ENCODE assay signal across 8 cellular contexts in the genomic region with DNA sequence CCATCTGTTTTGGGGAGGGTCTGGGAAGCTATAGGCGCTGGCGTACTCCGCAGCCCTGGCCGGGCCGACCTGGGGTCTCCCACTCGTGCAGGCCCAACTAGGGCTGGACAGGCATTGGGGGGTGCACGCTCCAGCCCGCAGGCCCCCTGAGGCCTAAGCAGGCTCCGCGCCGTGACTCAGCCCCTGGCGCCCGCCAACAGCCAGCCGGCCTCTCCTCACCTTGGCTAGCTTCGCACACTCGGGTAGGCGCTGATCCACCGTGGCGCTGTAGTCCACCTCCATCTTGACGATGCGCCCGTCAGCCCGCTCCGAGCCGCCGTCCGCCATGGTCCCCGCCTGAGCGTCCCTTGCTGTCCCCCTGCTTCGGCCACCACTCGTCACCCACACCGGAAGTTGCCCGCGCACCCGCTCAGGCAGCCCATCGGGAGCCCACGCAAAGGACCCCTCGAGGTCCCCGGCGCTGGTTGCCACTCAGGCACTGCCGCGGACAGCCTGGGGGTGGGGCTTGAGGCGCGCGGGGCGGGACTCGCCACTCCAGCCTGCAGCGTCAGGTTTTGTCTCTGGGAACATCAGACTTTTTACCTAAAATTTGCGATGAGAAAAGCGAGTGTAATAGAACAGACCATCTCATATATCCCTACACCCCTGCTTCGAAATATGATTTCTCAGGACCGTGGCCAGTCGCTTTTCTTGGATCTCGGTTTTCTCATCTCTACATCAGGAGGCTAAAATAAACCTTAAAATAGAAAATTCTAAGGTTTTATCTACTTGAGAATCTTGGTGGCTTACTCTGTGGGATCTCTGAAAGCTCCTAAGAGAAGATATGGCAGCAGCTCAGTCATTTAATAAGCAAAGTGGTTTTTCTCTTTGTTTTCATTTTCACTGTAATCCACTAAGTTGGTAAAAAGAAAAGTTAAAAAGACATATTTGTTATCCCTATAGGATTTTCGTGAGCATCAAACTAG. TPM values are rescaled to one million over a fixed set of nuclear protein-coding genes. Genes with fewer than 3 reads are reported as not detected.
DNase-seq lines count a peak whose midpoint lies in the region; ATAC-seq and TF ChIP-seq lines count a peak whose summit lies in the region.

A gene (minus strand): TSS at position 385 of the 965 bp plus-strand sequence. CDS start 58 bp downstream, at position 327.

- peak within 1 kb of the TSS; percentile 95 for H3K9ac ChIP-seq in SU-DHL-6 (ENCODE audit: low read length)
- peak within 1 kb of the TSS; percentile 40 for H3K9ac ChIP-seq in parathyroid adenoma

- H3K79me2 ChIP-seq in SU-DHL-6 (ENCODE audit: insufficient read depth, low read length) = peaks cover 48% of the 10 kb centered on the region
- H3K79me2 ChIP-seq in parathyroid adenoma = peaks cover 19% of the 10 kb centered on the region

- H3K4me1 ChIP-seq in parathyroid adenoma (peaks cover 7% of the 10 kb centered on the region), tibial artery (peaks cover 0 to 46% (median 28%) of the 10 kb centered on the region in 4 donors)

- peak within 1 kb of the TSS; percentile 94 for H3K4me3 Mint-ChIP-seq in activated naive CD8-positive, alpha-beta T cell treated with anti-CD3 and anti-CD28 coated beads, Interleukin-2, amount 10 ng/mL, durations not matched to agents 7 days and 5 days

- H3K27me3 ChIP-seq in SU-DHL-6 (ENCODE audit: low read length) (no peaks in the 10 kb centered on the region), parathyroid adenoma (ENCODE audit: control insufficient read depth, insufficient read depth, low read length) (no peaks in the 10 kb centered on the region), tibial artery (no peaks in the 10 kb centered on the region)

- H3K4me2 ChIP-seq in SU-DHL-6 (ENCODE audit: low read depth, low read length, poor library complexity, severe bottlenecking) = peak within 1 kb of the TSS; percentile 88
- H3K4me2 ChIP-seq in parathyroid adenoma (ENCODE audit: low read length) = peak within 1 kb of the TSS; percentile 95

- no peaks in the 10 kb centered on the region for H3K9me3 ChIP-seq in SU-DHL-6 (ENCODE audit: insufficient read depth, low read length)
- no peaks in the 10 kb centered on the region for H3K9me3 ChIP-seq in parathyroid adenoma (ENCODE audit: control insufficient read depth, low read length)
- H3K9me3 ChIP-seq in tibial artery = no peaks in the 10 kb centered on the region

- POLR2A ChIA-PET in activated naive CD8-positive, alpha-beta T cell treated with anti-CD3 and anti-CD28 coated beads, Interleukin-2, amount 10 ng/mL, durations not matched to agents 7 days and 5 days (lab: Charles Lee) = interaction anchor here (0.5 to 2.9 kb wide), 5 partner anchors 8 to 351 kb away, joined by 4 to 14 read pairs (median 5); a partner anchor contains a TSS

- intact Hi-C loops in Right ventricle myocardium inferior (cut with DNase I) (no loop called here), tibial artery (cut with DNase I; ENCODE audit: low total_unique reads) (no loop called here)

- no peaks in the 10 kb centered on the region for H3K27me3 Mint-ChIP-seq in activated naive CD8-positive, alpha-beta T cell treated with anti-CD3 and anti-CD28 coated beads, Interleukin-2, amount 10 ng/mL, durations not matched to agents 7 days and 5 days

- DNase-seq in GM12864 (ENCODE audit: low read depth) (peak; percentile 69), NCI-H1105 treated with DMSO at 0.1 percent for 48 hours (lab: John Stamatoyannopoulos, UW) (peak; percentile 77), Right ventricle myocardium inferior (ENCODE audit: missing footprints) (peak; percentile 98), tibial artery (peak; percentile 90 to 97)
- DNase-seq in activated naive CD8-positive, alpha-beta T cell treated with anti-CD3 and anti-CD28 coated beads, Interleukin-2, amount 10 ng/mL, durations not matched to agents 7 days and 5 days = peak; percentile 98

- H3K4me1 Mint-ChIP-seq in activated naive CD8-positive, alpha-beta T cell treated with anti-CD3 and anti-CD28 coated beads, Interleukin-2, amount 10 ng/mL, durations not matched to agents 7 days and 5 days = peaks cover 34% of the 10 kb centered on the region

- no peaks in the 10 kb centered on the region for H3K9me3 Mint-ChIP-seq in activated naive CD8-positive, alpha-beta T cell treated with anti-CD3 and anti-CD28 coated beads, Interleukin-2, amount 10 ng/mL, durations not matched to agents 7 days and 5 days

- ATAC-seq in HG02623 (IDR thresholded peaks at IDR 0.05; ENCODE audit: unreplicated experiment) = peak; percentile 74
- peak; percentile 93 for ATAC-seq in activated naive CD8-positive, alpha-beta T cell treated with anti-CD3 and anti-CD28 coated beads, Interleukin-2, amount 10 ng/mL, durations not matched to agents 7 days and 5 days (ENCODE audit: low read depth)
- peak; percentile 99 for ATAC-seq in Right ventricle myocardium inferior

- H3K27ac ChIP-seq in SU-DHL-6 (ENCODE audit: low read depth, low read length) (peak within 1 kb of the TSS; percentile 48), parathyroid adenoma (peak within 1 kb of the TSS; percentile 67), tibial artery (peak within 1 kb of the TSS; percentile 89 to 96)

- no peaks in the 10 kb centered on the region for H3F3A ChIP-seq in SU-DHL-6 (ENCODE audit: insufficient read depth)

- H3K36me3 Mint-ChIP-seq in activated naive CD8-positive, alpha-beta T cell treated with anti-CD3 and anti-CD28 coated beads, Interleukin-2, amount 10 ng/mL, durations not matched to agents 7 days and 5 days = peaks cover 14% of the 10 kb centered on the region

- H4K20me1 ChIP-seq in SU-DHL-6 (ENCODE audit: low read depth, low read length) = peaks cover 4% of the 10 kb centered on the region; the same call in 1 of the 2 replicates

- H3K36me3 ChIP-seq in SU-DHL-6 (ENCODE audit: low read length) (no peaks in the 10 kb centered on the region), parathyroid adenoma (ENCODE audit: control insufficient read depth, insufficient read depth, low read length) (no peaks in the 10 kb centered on the region), tibial artery (peaks cover 0 to under 1% (median 0%) of the 10 kb centered on the region in 3 donors)

- H3K4me3 ChIP-seq in GM12864 (ENCODE audit: low read depth, low read length) (peak within 1 kb of the TSS; percentile 98), SU-DHL-6 (ENCODE audit: insufficient read depth, low read length, poor library complexity, severe bottlenecking) (peak within 1 kb of the TSS; percentile 91), parathyroid adenoma (ENCODE audit: low read depth, low read length) (peak within 1 kb of the TSS; percentile 94), tibial artery (peak within 1 kb of the TSS; percentile 80 to 99)

- H3K27ac Mint-ChIP-seq in activated naive CD8-positive, alpha-beta T cell treated with anti-CD3 and anti-CD28 coated beads, Interleukin-2, amount 10 ng/mL, durations not matched to agents 7 days and 5 days = peak within 1 kb of the TSS; percentile 93

- no peaks in the 10 kb centered on the region for H3K9me2 ChIP-seq in SU-DHL-6 (replicated peaks; ENCODE audit: insufficient read depth, low read length)

- TF ChIP-seq CTCF in GM12864 (IDR thresholded peaks at IDR 0.05; ENCODE audit: low read depth, low read length, missing control alignments) = peak; percentile 5
- no peak for TF ChIP-seq CTCF in SU-DHL-6 (IDR thresholded peaks at IDR 0.05; ENCODE audit: insufficient read depth, low read length, poor library complexity, severe bottlenecking)
- no peak for TF ChIP-seq CTCF in parathyroid adenoma (IDR thresholded peaks at IDR 0.05)
- peak in 1 of 2 experiments; percentile 3 for TF ChIP-seq CTCF in tibial artery (IDR thresholded peaks at IDR 0.05)

- H2AFZ ChIP-seq in SU-DHL-6 (ENCODE audit: low read depth, low read length, severe bottlenecking) (peak within 1 kb of the TSS; percentile 96), parathyroid adenoma (peak within 1 kb of the TSS; percentile 97)

RNA-seq across cellular contexts. Expression of the gene that starts here (rescaled TPM):
- 10 to 100 TPM; 39.8 to 40.5 TPM for total RNA-seq in activated naive CD8-positive, alpha-beta T cell treated with anti-CD3 and anti-CD28 coated beads, Interleukin-2, amount 10 ng/mL, durations not matched to agents 7 days and 5 days
- 45.5 TPM for total RNA-seq in Right ventricle myocardium inferior

Comparison
In these comparisons a context has a peak if more than half of its experiments do, and no peak if none do; other contexts are left out.
1. Peak in every context shown above with its lines: DNase-seq, ATAC-seq, H3K4me3 ChIP-seq and H3K27ac ChIP-seq.